Comparison of ENCODE assay signal across 8 cellular contexts in genomic region chr16:30005341-30006094, GRCh38. TPM values are rescaled to one million over a fixed set of nuclear protein-coding genes. Genes with fewer than 3 reads are reported as not detected.
DNase-seq lines count a peak whose midpoint lies in the region; ATAC-seq lines count a peak whose summit lies in the region.

No MANE protein-coding gene starts in this region.

- intact Hi-C loops in Right ventricle myocardium inferior (cut with DNase I) = loop anchor here (10.0 kb wide), 1 partner anchor 141 kb away; the partner anchor contains the start of gene CDIPT
- intact Hi-C loops in cardiac septum (cut with DNase I) = no loop called here

- peak; percentile 53 for DNase-seq in Right ventricle myocardium inferior (ENCODE audit: missing footprints)
- DNase-seq in cardiac septum (ENCODE audit: low spot score) = no peak
- DNase-seq in NAMALWA (ENCODE audit: low spot score) = peak; percentile 68
- peak; percentile 21 for DNase-seq in activated T-cell treated with anti-CD3 and anti-CD28 coated beads for 4 hours
- peak; percentile 78 for DNase-seq in germinal center (ENCODE audit: low spot score)
- peak; percentile 15 for DNase-seq in renal cortical epithelial cell (ENCODE audit: low read depth)

- peak; percentile 35 for ATAC-seq in Right ventricle myocardium inferior
- ATAC-seq in HG03280 (IDR thresholded peaks at IDR 0.05; ENCODE audit: unreplicated experiment) = no peak
- no peak for ATAC-seq in GM18520 (IDR thresholded peaks at IDR 0.05; ENCODE audit: unreplicated experiment)

RNA-seq across cellular contexts. Expression of gene DOC2A, which starts 5.3 kb away (rescaled TPM):
- total RNA-seq in Right ventricle myocardium inferior = 0.35 TPM
- 0.38 TPM for total RNA-seq in cardiac septum
- total RNA-seq in renal cortical epithelial cell = 0.80 TPM in 1 of 2 replicates, not detected in the other

RNA-seq across cellular contexts. Expression of gene INO80E, which starts 9.5 kb away (rescaled TPM):
- 32.4 TPM for total RNA-seq in Right ventricle myocardium inferior
- 36.8 TPM for total RNA-seq in cardiac septum
- total RNA-seq in renal cortical epithelial cell = 27.7 and 48.1 TPM in 2 replicates

RNA-seq across cellular contexts. Expression of gene HIRIP3, which starts 10.1 kb away (rescaled TPM):
- total RNA-seq in Right ventricle myocardium inferior = 20.2 TPM
- total RNA-seq in cardiac septum = 17.4 TPM
- total RNA-seq in renal cortical epithelial cell = 7.8 and 8.2 TPM in 2 replicates

RNA-seq across cellular contexts. Expression of gene C16orf92, which starts 17.5 kb away (rescaled TPM):
- total RNA-seq in Right ventricle myocardium inferior = not detected
- total RNA-seq in cardiac septum = not detected
- total RNA-seq in renal cortical epithelial cell = not detected in 2 replicates

RNA-seq across cellular contexts. Expression of gene TLCD3B, which starts 25.6 kb away (rescaled TPM):
- total RNA-seq in Right ventricle myocardium inferior = not detected
- total RNA-seq in cardiac septum = not detected
- 0.15 TPM in 1 of 2 replicates, not detected in the other for total RNA-seq in renal cortical epithelial cell
